In the genomic region with DNA sequence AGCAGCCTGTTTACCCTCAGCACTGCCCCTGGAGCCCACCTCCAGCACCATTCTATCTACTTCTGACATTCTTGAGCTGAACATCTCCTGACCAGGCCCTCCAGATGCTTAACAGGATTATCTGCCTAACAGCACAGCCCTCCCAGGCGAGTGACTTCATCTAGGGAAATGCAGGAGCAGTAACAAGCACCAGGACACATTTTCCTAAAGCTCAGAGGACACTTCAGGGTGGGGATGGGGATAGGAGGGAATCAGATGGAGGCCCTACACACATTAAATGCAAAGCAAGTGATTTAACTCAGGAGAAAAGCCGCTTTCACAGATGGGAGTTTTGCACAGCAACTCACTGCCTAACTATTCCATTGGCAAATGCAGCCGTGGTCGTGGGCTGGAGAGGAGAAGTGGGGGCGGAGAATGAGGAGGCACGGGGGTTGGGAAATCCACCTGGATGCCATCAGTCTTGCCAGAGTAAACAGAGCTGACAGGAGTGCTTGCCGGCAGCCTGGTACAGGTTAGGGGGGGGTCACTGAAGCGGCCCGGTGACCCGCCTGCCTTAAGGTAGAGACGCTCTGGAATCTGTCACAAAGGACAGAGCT, we compare ENCODE assay signal across 14 cellular contexts. TPM values are rescaled to one million over a fixed set of nuclear protein-coding genes. Genes with fewer than 3 reads are reported as not detected.
DNase-seq lines count a peak whose midpoint lies in the region; ATAC-seq lines count a peak whose summit lies in the region.
"Had no signal": no experiment of that assay in that cellular context is flagged by ENCODE, and none has a peak within 500 bp of the region (broad histone marks: within the 10 kb centered on the region; RNA-seq: fewer than 3 reads in every experiment).

No MANE protein-coding gene starts in this region.

- H3K27me3 Mint-ChIP-seq in activated naive CD4-positive, alpha-beta T cell treated with anti-CD3 and anti-CD28 coated beads, Interleukin-2, amount 10 ng/mL, durations not matched to agents 7 days and 5 days, result peaks cover 20% of the 10 kb centered on the region

- no peaks in the 10 kb centered on the region for H3K9me3 Mint-ChIP-seq in activated naive CD4-positive, alpha-beta T cell treated with anti-CD3 and anti-CD28 coated beads, Interleukin-2, amount 10 ng/mL, durations not matched to agents 7 days and 5 days
- H3K9me3 Mint-ChIP-seq: CD4-positive, alpha-beta memory T cell; memory B cell had no signal

- H3K27ac Mint-ChIP-seq in activated naive CD4-positive, alpha-beta T cell treated with anti-CD3 and anti-CD28 coated beads, Interleukin-2, amount 10 ng/mL, durations not matched to agents 7 days and 5 days, result no peak overlapping the region
- H3K27ac Mint-ChIP-seq: CD4-positive, alpha-beta memory T cell; memory B cell had no signal

- no peaks in the 10 kb centered on the region for H3K36me3 Mint-ChIP-seq in activated naive CD4-positive, alpha-beta T cell treated with anti-CD3 and anti-CD28 coated beads, Interleukin-2, amount 10 ng/mL, durations not matched to agents 7 days and 5 days
- H3K36me3 Mint-ChIP-seq: CD4-positive, alpha-beta memory T cell; memory B cell had no signal

- no peaks in the 10 kb centered on the region for H3K4me1 Mint-ChIP-seq in activated naive CD4-positive, alpha-beta T cell treated with anti-CD3 and anti-CD28 coated beads, Interleukin-2, amount 10 ng/mL, durations not matched to agents 7 days and 5 days
- H3K4me1 Mint-ChIP-seq: CD4-positive, alpha-beta memory T cell; memory B cell had no signal

- DNase-seq in HT1080 (ENCODE audit: low read depth) (peak; percentile 11), amniotic epithelial cell (ENCODE audit: low read depth) (peak; percentile 98), iPS-NIHi7 (ENCODE audit: extremely low spot score) (peak; percentile 38), renal cortical epithelial cell (ENCODE audit: low read depth) (peak; percentile 79), T-helper 2 cell (no peak), NCI-H748 treated with DMSO at 0.1 percent for 48 hours (lab: John Stamatoyannopoulos, UW) (no peak)
- no peak for DNase-seq in activated naive CD4-positive, alpha-beta T cell treated with anti-CD3 and anti-CD28 coated beads, Interleukin-2, amount 10 ng/mL, durations not matched to agents 7 days and 5 days
- DNase-seq: activated CD4-positive, CD25-positive, alpha-beta regulatory T cell treated with anti-CD3 and anti-CD28 coated beads, Interleukin-2, amount 50 U/mL, for 72 hours; CD4-positive, alpha-beta memory T cell; colonic mucosa; SIG-M5 had no signal

- CTCF ChIA-PET in activated naive CD4-positive, alpha-beta T cell treated with anti-CD3 and anti-CD28 coated beads, Interleukin-2, amount 10 ng/mL, durations not matched to agents 7 days and 5 days (lab: Charles Lee), result no interaction called here

- H3K4me3 Mint-ChIP-seq in activated naive CD4-positive, alpha-beta T cell treated with anti-CD3 and anti-CD28 coated beads, Interleukin-2, amount 10 ng/mL, durations not matched to agents 7 days and 5 days, result no peak overlapping the region
- H3K4me3 Mint-ChIP-seq: CD4-positive, alpha-beta memory T cell; memory B cell had no signal

- ATAC-seq in GM21367 (IDR thresholded peaks at IDR 0.05; ENCODE audit: unreplicated experiment), result no peak
- ATAC-seq: gastroesophageal sphincter had no signal

RNA-seq across cellular contexts. Expression of a gene that starts 21.3 kb away (rescaled TPM):
- 14.8 and 18.1 TPM in 2 replicates for total RNA-seq in HT1080 (2014; rRNA removed; shearing (Covaris generic))
- polyA plus RNA-seq in HT1080 (2015; cell fraction: cytosol; rRNA removed), result 14.8 and 16.8 TPM in 2 replicates
- polyA plus RNA-seq in HT1080 (2015; cell fraction: nucleus; rRNA removed), result 14.2 and 14.3 TPM in 2 replicates
- total RNA-seq in renal cortical epithelial cell, result 18.4 and 26.7 TPM in 2 replicates
- total RNA-seq: CD4-positive, alpha-beta memory T cell; colonic mucosa had no signal
- polyA plus RNA-seq: CD4-positive, alpha-beta memory T cell had no signal

Comparison
In these comparisons a context has a peak if more than half of its experiments do, and no peak if none do; other contexts are left out.
1. DNase-seq: peak in HT1080 (single experiment), amniotic epithelial cell (single experiment), iPS-NIHi7 (single experiment) and renal cortical epithelial cell (single experiment); none in activated naive CD4-positive, alpha-beta T cell treated with anti-CD3 and anti-CD28 coated beads, Interleukin-2, amount 10 ng/mL, durations not matched to agents 7 days and 5 days (single experiment), T-helper 2 cell (0 of 5) and NCI-H748 treated with DMSO at 0.1 percent for 48 hours (single experiment).